ENCODE assay signal across 2 cellular contexts in genomic region chr12:20403230-20403629, GRCh38.
TF ChIP-seq lines count a peak whose summit lies in the region.

No MANE protein-coding gene starts in this region.

TF ChIP-seq in SK-N-SH treated with all-trans-retinoic acid at 6 μM for 48 hours, 23 proteins besides CTCF, POLR2A, EP300 and RAD21 (continued from another document):
- TF ChIP-seq TSHZ2 (CRISPR knock-in tag; IDR thresholded peaks at IDR 0.05) (no peak), CSDC2 (CRISPR knock-in tag; IDR thresholded peaks at IDR 0.05) (no peak), ZFP30 (CRISPR knock-in tag; IDR thresholded peaks at IDR 0.05) (no peak), GLIS3 (CRISPR knock-in tag; IDR thresholded peaks at IDR 0.05) (no peak), POU6F1 (CRISPR knock-in tag; IDR thresholded peaks at IDR 0.05; ENCODE audit: borderline replicate concordance, low read depth) (no peak), SNAI2 (CRISPR knock-in tag; IDR thresholded peaks at IDR 0.05) (no peak), ZNF565 (CRISPR knock-in tag; conservative IDR thresholded peaks at IDR 0.05; ENCODE audit: low read depth) (no peak), ESRRG (CRISPR knock-in tag; IDR thresholded peaks at IDR 0.05) (no peak), ZNF70 (CRISPR knock-in tag; IDR thresholded peaks at IDR 0.05) (no peak), ZC3H10 (CRISPR knock-in tag; IDR thresholded peaks at IDR 0.05) (no peak), TCF4 (CRISPR knock-in tag; IDR thresholded peaks at IDR 0.05; ENCODE audit: borderline replicate concordance) (no peak), CREB5 (CRISPR knock-in tag; IDR thresholded peaks at IDR 0.05; ENCODE audit: low read depth) (no peak), ISL1 (CRISPR knock-in tag; IDR thresholded peaks at IDR 0.05) (no peak)
TF ChIP-seq in SK-N-SH treated with all-trans-retinoic acid at 6 μM for 48 hours: peak in this region for 0.

TF ChIP-seq in WTC11, 78 proteins besides CTCF, POLR2A, EP300 and RAD21 (continued from another document):
- no peak for TF ChIP-seq IRF1 (CRISPR knock-in tag; IDR thresholded peaks at IDR 0.05)
- TF ChIP-seq OVOL2 (CRISPR knock-in tag; IDR thresholded peaks at IDR 0.05; ENCODE audit: borderline replicate concordance), result no peak
- no peak for TF ChIP-seq ZBTB43 (CRISPR knock-in tag; IDR thresholded peaks at IDR 0.05)
